ENCODE assay signal across 8 cellular contexts in genomic region chr1:53945183-53945432, GRCh38. TPM values are rescaled to one million over a fixed set of nuclear protein-coding genes. Genes with fewer than 3 reads are reported as not detected.
A peak's percentile ranks its signal among the peaks of the same experiment; 100 is the strongest.
DNase-seq lines count a peak whose midpoint lies in the region; ATAC-seq and TF ChIP-seq lines count a peak whose summit lies in the region.

No MANE protein-coding gene starts in this region.

- H3K27ac Mint-ChIP-seq in naive thymus-derived CD8-positive, alpha-beta T cell = peak overlapping the region; percentile 83 to 98 (median 97)

- no peaks in the 10 kb centered on the region for H3K9me3 Mint-ChIP-seq in naive thymus-derived CD8-positive, alpha-beta T cell

- no peak for ATAC-seq in naive thymus-derived CD8-positive, alpha-beta T cell
- ATAC-seq in HG03571 (IDR thresholded peaks at IDR 0.05; ENCODE audit: unreplicated experiment) = no peak

- no peaks in the 10 kb centered on the region for H3K27me3 Mint-ChIP-seq in naive thymus-derived CD8-positive, alpha-beta T cell

- peaks cover 0 to 5% (median 0%) of the 10 kb centered on the region in 3 donors for H3K36me3 Mint-ChIP-seq in naive thymus-derived CD8-positive, alpha-beta T cell

- peak overlapping the region; percentile 93 to 98 (median 96) for H3K4me3 Mint-ChIP-seq in naive thymus-derived CD8-positive, alpha-beta T cell

- DNase-seq in AG10803 (ENCODE audit: low read depth) = no peak
- DNase-seq in Jurkat, Clone E6-1 (ENCODE audit: low read depth, low spot score) = no peak
- DNase-seq in choroid plexus epithelial cell (ENCODE audit: low read depth) = no peak
- no peak for DNase-seq in naive thymus-derived CD8-positive, alpha-beta T cell
- no peak for DNase-seq in epidermal melanocyte (ENCODE audit: insufficient read length, low spot score)
- DNase-seq in middle frontal gyrus (ENCODE audit: extremely low spot score, low spot score) = no peak
- no peak for DNase-seq in kidney tubule cell (ENCODE audit: low spot score)

- H3K4me3 ChIP-seq in AG10803 (ENCODE audit: low read length) (peak overlapping the region; percentile 93), choroid plexus epithelial cell (ENCODE audit: low read depth, low read length) (peak overlapping the region; percentile 98)
- peak overlapping the region; percentile 70 for H3K4me3 ChIP-seq in Jurkat, Clone E6-1 (ENCODE audit: low read length)

- peaks cover 32 to 65% (median 59%) of the 10 kb centered on the region in 4 donors for H3K4me1 Mint-ChIP-seq in naive thymus-derived CD8-positive, alpha-beta T cell

- POLR2A ChIA-PET in naive thymus-derived CD8-positive, alpha-beta T cell (lab: Charles Lee) = interaction anchor here (0.5 to 3.2 kb wide), 10 partner anchors 9 to 466 kb away, joined by 3 to 24 read pairs (median 6); partner anchors contain the start of genes CYB5RL, MRPL37, NDC1 and TCEANC2

- TF ChIP-seq CTCF in AG10803 (conservative IDR thresholded peaks at IDR 0.05; ENCODE audit: low read length) (no peak), choroid plexus epithelial cell (conservative IDR thresholded peaks at IDR 0.05; ENCODE audit: low read depth, low read length) (no peak)

RNA-seq across cellular contexts. Expression of gene IFT25, which starts 0.4 kb away (rescaled TPM):
- 76.9 TPM for polyA plus RNA-seq in Jurkat, Clone E6-1 (2012; ENCODE audit: insufficient read depth, insufficient read length)
- 10 to 100 TPM; 43.2 to 47.5 TPM for total RNA-seq in naive thymus-derived CD8-positive, alpha-beta T cell
- polyA plus RNA-seq in naive thymus-derived CD8-positive, alpha-beta T cell = 10 to 100 TPM; 34.9 to 53.7 (median 46.8) TPM

RNA-seq across cellular contexts. Expression of gene LRRC42, which starts 1.0 kb away (rescaled TPM):
- polyA plus RNA-seq in Jurkat, Clone E6-1 (2012; ENCODE audit: insufficient read depth, insufficient read length) = 45.8 TPM
- total RNA-seq in naive thymus-derived CD8-positive, alpha-beta T cell = 1 to 10 TPM; 7.8 to 9.8 TPM
- 10 to 100 TPM in 1 of 3 donors, 1 to 10 TPM in 2; 9.1 to 10.5 (median 9.1) TPM for polyA plus RNA-seq in naive thymus-derived CD8-positive, alpha-beta T cell

RNA-seq across cellular contexts. Expression of gene DIO1, which starts 51.1 kb away (rescaled TPM):
- polyA plus RNA-seq in Jurkat, Clone E6-1 (2012; ENCODE audit: insufficient read depth, insufficient read length) = not detected
- total RNA-seq in naive thymus-derived CD8-positive, alpha-beta T cell = not detected
- polyA plus RNA-seq in naive thymus-derived CD8-positive, alpha-beta T cell = not detected

RNA-seq across cellular contexts. Expression of gene YIPF1, which starts 55.5 kb away (rescaled TPM):
- 26.5 TPM for polyA plus RNA-seq in Jurkat, Clone E6-1 (2012; ENCODE audit: insufficient read depth, insufficient read length)
- 10 to 100 TPM; 13.6 to 16.2 TPM for total RNA-seq in naive thymus-derived CD8-positive, alpha-beta T cell
- 10 to 100 TPM; 22.3 to 25.6 (median 24.2) TPM for polyA plus RNA-seq in naive thymus-derived CD8-positive, alpha-beta T cell
